9 cellular contexts compared by ENCODE assay signal in genomic region chr4:53706422-53707032, GRCh38.
A peak's percentile ranks its signal among the peaks of the same experiment; 100 is the strongest.
DNase-seq lines count a peak whose midpoint lies in the region; ATAC-seq and TF ChIP-seq lines count a peak whose summit lies in the region.
"Had no signal": no experiment of that assay in that cellular context is flagged by ENCODE, and none has a peak within 500 bp of the region (broad histone marks: within the 10 kb centered on the region; RNA-seq: fewer than 3 reads in every experiment).

No MANE protein-coding gene starts in this region.

- ATAC-seq in GM21619 (IDR thresholded peaks at IDR 0.05; ENCODE audit: unreplicated experiment) (peak; percentile 26), right lobe of liver (peak; percentile 57 to 62 (median 60))
- no peak for ATAC-seq in activated T-helper 17 cell treated with anti-CD3 and anti-CD28 coated beads, Interleukin-2, amount 50 U/mL, for 72 hours (replicated peaks)

- H3K36me3 Mint-ChIP-seq in Calu3 (ENCODE audit: insufficient read depth, unreplicated experiment): no peaks in the 10 kb centered on the region
- no peaks in the 10 kb centered on the region for H3K36me3 Mint-ChIP-seq in activated T-helper 17 cell treated with anti-CD3 and anti-CD28 coated beads, Interleukin-2, amount 50 U/mL, for 72 hours (ENCODE audit: low read depth)

- TF ChIP-seq CTCF in Calu3 (IDR thresholded peaks at IDR 0.05; ENCODE audit: unreplicated experiment): peak; percentile 25
- peak; percentile 80 for TF ChIP-seq CTCF in brain microvascular endothelial cell (IDR thresholded peaks at IDR 0.05; ENCODE audit: low read depth, low read length, missing control alignments)
- peak; percentile 64 to 74 (median 72) for TF ChIP-seq CTCF in right lobe of liver (IDR thresholded peaks at IDR 0.05)

- H3K4me3 Mint-ChIP-seq in Calu3 (ENCODE audit: low read depth, unreplicated experiment): no peak overlapping the region
- no peak overlapping the region for H3K4me3 Mint-ChIP-seq in activated T-helper 17 cell treated with anti-CD3 and anti-CD28 coated beads, Interleukin-2, amount 50 U/mL, for 72 hours

- WGBS in right lobe of liver (ENCODE audit: insufficient coverage, low coverage, low lambda C conversion rate, missing lambda C conversion rate): 39% methylated on average over 6 of the region's 8 CpGs

- in situ Hi-C loops in brain microvascular endothelial cell (cut with HindIII; ENCODE audit: low pct_ligation_motif_present, low sequenced_read_pairs): loop anchor here (25.0 kb wide), 1 partner anchor 506 kb away; no protein-coding TSS in a partner anchor

- TF ChIP-seq POLR2A in right lobe of liver (IDR thresholded peaks at IDR 0.05): no peak

- H3K4me3 ChIP-seq in brain microvascular endothelial cell (ENCODE audit: low read depth, low read length) (no peak overlapping the region), right lobe of liver (no peak overlapping the region)

- no peaks in the 10 kb centered on the region for H3K36me3 ChIP-seq in brain microvascular endothelial cell (replicated peaks)
- no peaks in the 10 kb centered on the region for H3K36me3 ChIP-seq in right lobe of liver
- H3K36me3 ChIP-seq: neutrophil had no signal

- H3K4me1 Mint-ChIP-seq in Calu3 (ENCODE audit: low read depth, unreplicated experiment): peaks cover 17% of the 10 kb centered on the region
- peaks cover 5% of the 10 kb centered on the region for H3K4me1 Mint-ChIP-seq in activated T-helper 17 cell treated with anti-CD3 and anti-CD28 coated beads, Interleukin-2, amount 50 U/mL, for 72 hours

- no peak overlapping the region for H3K27ac Mint-ChIP-seq in Calu3 (ENCODE audit: unreplicated experiment)
- no peak overlapping the region for H3K27ac Mint-ChIP-seq in activated T-helper 17 cell treated with anti-CD3 and anti-CD28 coated beads, Interleukin-2, amount 50 U/mL, for 72 hours

- intact Hi-C loops in Calu3 (cut with micrococcal nuclease; ENCODE audit: unreplicated experiment) (loop anchor here (5.0 to 10.0 kb wide), 2 partner anchors 198 to 526 kb away; no protein-coding TSS in a partner anchor), right lobe of liver (cut with DNase I) (no loop called here)

- DNase-seq in Calu3: peak; percentile 8
- peak; percentile 90 for DNase-seq in NCI-H146 treated with DMSO at 0.1 percent for 48 hours (lab: John Stamatoyannopoulos, UW; ENCODE audit: unreplicated experiment)
- DNase-seq in brain microvascular endothelial cell: peak; percentile 47
- DNase-seq in right lobe of liver: no peak
- DNase-seq in cerebellar nuclear complex (lab: John Stamatoyannopoulos, UW): no peak
- no peak for DNase-seq in activated gamma-delta T cell treated with Interleukin-2 at 50 U/mL for 16 hours

- H3K4me1 ChIP-seq in right lobe of liver: peaks cover 0 to 15% (median 8%) of the 10 kb centered on the region in 4 donors

- no peaks in the 10 kb centered on the region for H3K27me3 Mint-ChIP-seq in Calu3 (ENCODE audit: unreplicated experiment)
- H3K27me3 Mint-ChIP-seq in activated T-helper 17 cell treated with anti-CD3 and anti-CD28 coated beads, Interleukin-2, amount 50 U/mL, for 72 hours: peaks cover 20% of the 10 kb centered on the region

- H3K9me3 Mint-ChIP-seq in Calu3 (ENCODE audit: low read depth, unreplicated experiment): no peaks in the 10 kb centered on the region
- no peaks in the 10 kb centered on the region for H3K9me3 Mint-ChIP-seq in activated T-helper 17 cell treated with anti-CD3 and anti-CD28 coated beads, Interleukin-2, amount 50 U/mL, for 72 hours

- H3K27me3 ChIP-seq in brain microvascular endothelial cell (replicated peaks) (no peaks in the 10 kb centered on the region), right lobe of liver (no peaks in the 10 kb centered on the region)

- BruUV-seq in Calu3 (replicated peaks; lab: Mats Ljungman, UMichigan): no TSS peak

- no peaks in the 10 kb centered on the region for H3K9me3 ChIP-seq in right lobe of liver
- H3K9me3 ChIP-seq: neutrophil had no signal

- CTCF ChIA-PET in Calu3 (lab: Charles Lee): interaction anchor here (0.7 to 1.2 kb wide), 4 partner anchors 98 to 527 kb away, joined by 3 to 13 read pairs (median 5); no protein-coding TSS in a partner anchor

- H3K27ac ChIP-seq in brain microvascular endothelial cell (no peak overlapping the region), right lobe of liver (no peak overlapping the region)
- H3K27ac ChIP-seq: neutrophil had no signal

Comparison
In these comparisons a context has a peak if more than half of its experiments do, and no peak if none do; other contexts are left out.
1. DNase-seq: peak in Calu3 (single experiment), NCI-H146 treated with DMSO at 0.1 percent for 48 hours (single experiment) and brain microvascular endothelial cell (single experiment); none in right lobe of liver (0 of 3), cerebellar nuclear complex (0 of 2) and activated gamma-delta T cell treated with Interleukin-2 at 50 U/mL for 16 hours (single experiment).
2. CTCF ChIP-seq: peak in every context shown above with its lines; median percentile 80 in brain microvascular endothelial cell; 72 in right lobe of liver; 25 in Calu3.